Comparison of ENCODE assay signal across 14 cellular contexts in genomic region chr16:12900599-12901203, GRCh38. TPM values are rescaled to one million over a fixed set of nuclear protein-coding genes. Genes with fewer than 3 reads are reported as not detected.
DNase-seq lines count a peak whose midpoint lies in the region; ATAC-seq and TF ChIP-seq lines count a peak whose summit lies in the region.
"Had no signal": no experiment of that assay in that cellular context is flagged by ENCODE, and none has a peak within 500 bp of the region (broad histone marks: within the 10 kb centered on the region; RNA-seq: fewer than 3 reads in every experiment).

No MANE protein-coding gene starts in this region.

- H3K9me3 ChIP-seq in cardiac muscle cell (ENCODE audit: low read depth) = no peaks in the 10 kb centered on the region
- H3K9me3 ChIP-seq in heart right ventricle = no peaks in the 10 kb centered on the region
- no peaks in the 10 kb centered on the region for H3K9me3 ChIP-seq in thoracic aorta
- no peaks in the 10 kb centered on the region for H3K9me3 ChIP-seq in osteoblast (ENCODE audit: low read depth, low read length)

- H3K9ac ChIP-seq in mesendoderm (ENCODE audit: low read length) = peak overlapping the region; percentile 86

- H3K79me1 ChIP-seq in mesendoderm (ENCODE audit: low read length) = peaks cover 4% of the 10 kb centered on the region

- no peak for ATAC-seq in heart right ventricle
- ATAC-seq in thoracic aorta (ENCODE audit: insufficient number of reproducible peaks, low FRiP score, low read depth) = no peak
- ATAC-seq: left ventricle myocardium superior; stimulated activated effector memory CD8-positive, alpha-beta T cell treated with anti-CD3 and anti-CD28 coated beads, Interleukin-12 subunit alpha, Interleukin-12 subunit beta, amount 100 ng/mL, for 72 hours had no signal

- H2AK5ac ChIP-seq in mesendoderm (ENCODE audit: low read length) = no peak overlapping the region

- no peaks in the 10 kb centered on the region for H3K4me1 Mint-ChIP-seq in activated T-helper 2 cell treated with anti-CD3 and anti-CD28 coated beads, Interferon-gamma antibody, Interleukin-2, Interleukin-4, amounts not matched to agents 10 μg/mL and 5 μg/mL and 100 μg/mL, durations not matched to agents 14 hours and 24 hours and 36 hours (ENCODE audit: low read depth)
- H3K4me1 Mint-ChIP-seq: stimulated activated effector memory CD8-positive, alpha-beta T cell treated with anti-CD3 and anti-CD28 coated beads, Interleukin-12 subunit alpha, Interleukin-12 subunit beta, amount 100 ng/mL, for 72 hours had no signal

- no peak overlapping the region for H3K27ac Mint-ChIP-seq in activated T-helper 2 cell treated with anti-CD3 and anti-CD28 coated beads, Interferon-gamma antibody, Interleukin-2, Interleukin-4, amounts not matched to agents 10 μg/mL and 5 μg/mL and 100 μg/mL, durations not matched to agents 14 hours and 24 hours and 36 hours
- H3K27ac Mint-ChIP-seq: stimulated activated effector memory CD8-positive, alpha-beta T cell treated with anti-CD3 and anti-CD28 coated beads, Interleukin-12 subunit alpha, Interleukin-12 subunit beta, amount 100 ng/mL, for 72 hours had no signal

- no peaks in the 10 kb centered on the region for H3K36me3 Mint-ChIP-seq in activated T-helper 2 cell treated with anti-CD3 and anti-CD28 coated beads, Interferon-gamma antibody, Interleukin-2, Interleukin-4, amounts not matched to agents 10 μg/mL and 5 μg/mL and 100 μg/mL, durations not matched to agents 14 hours and 24 hours and 36 hours (ENCODE audit: low read depth)
- H3K36me3 Mint-ChIP-seq: stimulated activated effector memory CD8-positive, alpha-beta T cell treated with anti-CD3 and anti-CD28 coated beads, Interleukin-12 subunit alpha, Interleukin-12 subunit beta, amount 100 ng/mL, for 72 hours had no signal

- no peak overlapping the region for H4K8ac ChIP-seq in mesendoderm (ENCODE audit: low read depth, low read length)

- H3K4me3 ChIP-seq in cardiac muscle cell (peak overlapping the region; percentile 29), heart right ventricle (peak overlapping the region in 2 of 10 donors; percentile 17 to 22), mesendoderm (ENCODE audit: low read length) (peak overlapping the region; percentile 63), thoracic aorta (peak overlapping the region; percentile 19), osteoblast (ENCODE audit: insufficient read depth, low read length) (no peak overlapping the region)

- H3K56ac ChIP-seq in mesendoderm (ENCODE audit: low read length) = peak overlapping the region; percentile 93

- no peaks in the 10 kb centered on the region for H3K36me3 ChIP-seq in cardiac muscle cell
- no peaks in the 10 kb centered on the region for H3K36me3 ChIP-seq in heart right ventricle
- no peaks in the 10 kb centered on the region for H3K36me3 ChIP-seq in mesendoderm (ENCODE audit: control insufficient read depth, insufficient read depth, low read length)
- no peaks in the 10 kb centered on the region for H3K36me3 ChIP-seq in thoracic aorta
- H3K36me3 ChIP-seq in osteoblast (ENCODE audit: insufficient read depth, low read length) = no peaks in the 10 kb centered on the region

- H2BK120ac ChIP-seq in mesendoderm (ENCODE audit: low read depth, low read length) = peak overlapping the region; percentile 18

- H3K27me3 Mint-ChIP-seq in activated T-helper 2 cell treated with anti-CD3 and anti-CD28 coated beads, Interferon-gamma antibody, Interleukin-2, Interleukin-4, amounts not matched to agents 10 μg/mL and 5 μg/mL and 100 μg/mL, durations not matched to agents 14 hours and 24 hours and 36 hours (ENCODE audit: low read depth) = peaks cover 58% of the 10 kb centered on the region

- H4K20me1 ChIP-seq in osteoblast (ENCODE audit: insufficient read depth, low read length) = no peaks in the 10 kb centered on the region

- H2AFZ ChIP-seq in osteoblast (ENCODE audit: low read length) = no peak overlapping the region

- H3K27me3 ChIP-seq in cardiac muscle cell = peaks cover 80% of the 10 kb centered on the region
- peaks cover 5 to 96% (median 90%) of the 10 kb centered on the region in 7 donors for H3K27me3 ChIP-seq in heart right ventricle
- no peaks in the 10 kb centered on the region for H3K27me3 ChIP-seq in mesendoderm (ENCODE audit: insufficient read depth, low read length, poor library complexity)
- H3K27me3 ChIP-seq in thoracic aorta (replicated peaks; ENCODE audit: insufficient read depth) = peaks cover 3% of the 10 kb centered on the region
- H3K27me3 ChIP-seq in osteoblast (ENCODE audit: insufficient read depth, low read length) = peaks cover 48% of the 10 kb centered on the region

- H3K23ac ChIP-seq in mesendoderm (ENCODE audit: low read length) = peak overlapping the region; percentile 11

- H3K4me1 ChIP-seq in cardiac muscle cell (ENCODE audit: low read depth) = peaks cover 6% of the 10 kb centered on the region
- H3K4me1 ChIP-seq in heart right ventricle = peaks cover 0 to 31% (median 5%) of the 10 kb centered on the region in 9 donors
- H3K4me1 ChIP-seq in mesendoderm (ENCODE audit: control insufficient read depth, low read depth, low read length) = peaks cover 2% of the 10 kb centered on the region
- H3K4me1 ChIP-seq in thoracic aorta (ENCODE audit: control insufficient read depth in 1 of 2, low read depth in 2 of 2) = peaks cover 3 to 23% of the 10 kb centered on the region in 2 donors
- no peaks in the 10 kb centered on the region for H3K4me1 ChIP-seq in osteoblast (ENCODE audit: insufficient read depth, low read length)

- 1 to 2% methylated on average over 37 of the region's 37 CpGs for WGBS in heart right ventricle, 2 donors
- WGBS in mesendoderm (ENCODE audit: extremely low coverage, insufficient coverage, low lambda C conversion rate) = no CpG with 5 or more reads among the region's 37 CpGs

- H3K27ac ChIP-seq in cardiac muscle cell (no peak overlapping the region), heart right ventricle (no peak overlapping the region), mesendoderm (ENCODE audit: low read depth, low read length) (no peak overlapping the region), thoracic aorta (no peak overlapping the region), osteoblast (ENCODE audit: low read depth, low read length) (no peak overlapping the region)

- TF ChIP-seq CTCF in cardiac muscle cell (IDR thresholded peaks at IDR 0.05; ENCODE audit: low read depth, low read length) (no peak), heart right ventricle (IDR thresholded peaks at IDR 0.05) (no peak), thoracic aorta (IDR thresholded peaks at IDR 0.05) (no peak), osteoblast (IDR thresholded peaks at IDR 0.05; ENCODE audit: extremely low read depth, low read depth, low read length) (no peak)

- H3K18ac ChIP-seq in mesendoderm (ENCODE audit: low read length) = peak overlapping the region; percentile 63

- H3K4ac ChIP-seq in mesendoderm (ENCODE audit: low read depth, low read length) = no peak overlapping the region

- H2BK5ac ChIP-seq in mesendoderm (ENCODE audit: low read length) = peak overlapping the region; percentile 7

- DNase-seq in cardiac muscle cell (ENCODE audit: low read depth in 1 of 2, low spot score in 1 of 2) (no peak), heart right ventricle (no peak), ecto neural progenitor cell (ENCODE audit: low spot score) (peak; percentile 63), mesendoderm (peak; percentile 23), thoracic aorta (ENCODE audit: low spot score) (no peak), Ammon's horn (ENCODE audit: low spot score) (no peak), osteoblast (ENCODE audit: insufficient read length, low spot score, missing footprints) (no peak)
- DNase-seq in activated T-helper 2 cell treated with anti-CD3 and anti-CD28 coated beads, Interferon-gamma antibody, Interleukin-2, Interleukin-4, amounts not matched to agents 10 μg/mL and 5 μg/mL and 100 μg/mL, durations not matched to agents 14 hours and 24 hours and 36 hours (ENCODE audit: low spot score) = no peak
- DNase-seq: activated CD8-positive, alpha-beta memory T cell treated with anti-CD3 and anti-CD28 coated beads, Interleukin-2, amount 50 U/mL, for 4 hours; left ventricle myocardium superior; MV-4-11; Right ventricle myocardium superior; stimulated activated CD4-positive, alpha-beta T cell treated with anti-CD3 and anti-CD28 coated beads, Interleukin-1b, Interleukin-23, amount 100 ng/mL, for 48 hours had no signal

- no peaks in the 10 kb centered on the region for H3K9me3 Mint-ChIP-seq in activated T-helper 2 cell treated with anti-CD3 and anti-CD28 coated beads, Interferon-gamma antibody, Interleukin-2, Interleukin-4, amounts not matched to agents 10 μg/mL and 5 μg/mL and 100 μg/mL, durations not matched to agents 14 hours and 24 hours and 36 hours
- H3K9me3 Mint-ChIP-seq: stimulated activated effector memory CD8-positive, alpha-beta T cell treated with anti-CD3 and anti-CD28 coated beads, Interleukin-12 subunit alpha, Interleukin-12 subunit beta, amount 100 ng/mL, for 72 hours had no signal

- no peak overlapping the region for H2BK15ac ChIP-seq in mesendoderm (replicated peaks; ENCODE audit: low read depth)

- H3K79me2 ChIP-seq in mesendoderm (ENCODE audit: control insufficient read depth, insufficient read depth, low read length) = peaks cover 37% of the 10 kb centered on the region
- no peaks in the 10 kb centered on the region for H3K79me2 ChIP-seq in osteoblast (ENCODE audit: insufficient read depth, low read length)

- H3K4me2 ChIP-seq in mesendoderm (ENCODE audit: low read length) (peak overlapping the region; percentile 100), osteoblast (ENCODE audit: insufficient read depth, low read length) (no peak overlapping the region)

- no peak overlapping the region for H3K4me3 Mint-ChIP-seq in activated T-helper 2 cell treated with anti-CD3 and anti-CD28 coated beads, Interferon-gamma antibody, Interleukin-2, Interleukin-4, amounts not matched to agents 10 μg/mL and 5 μg/mL and 100 μg/mL, durations not matched to agents 14 hours and 24 hours and 36 hours (ENCODE audit: low read depth)
- H3K4me3 Mint-ChIP-seq: stimulated activated effector memory CD8-positive, alpha-beta T cell treated with anti-CD3 and anti-CD28 coated beads, Interleukin-12 subunit alpha, Interleukin-12 subunit beta, amount 100 ng/mL, for 72 hours had no signal

- intact Hi-C loops in heart right ventricle (cut with DNase I) = no loop called here
- intact Hi-C loops in activated T-helper 2 cell treated with anti-CD3 and anti-CD28 coated beads, Interferon-gamma antibody, Interleukin-2, Interleukin-4, amounts not matched to agents 10 μg/mL and 5 μg/mL and 100 μg/mL, durations not matched to agents 14 hours and 24 hours and 36 hours (cut with micrococcal nuclease) = no loop called here

- no peak overlapping the region for H4K5ac ChIP-seq in mesendoderm (ENCODE audit: low read length)

RNA-seq across cellular contexts. Expression of gene SHISA9, which starts 0.7 kb away (rescaled TPM):
- 0.03 TPM in 1 of 2 replicates, not detected in the other for total RNA-seq in cardiac muscle cell
- not detected in 2 replicates for polyA plus RNA-seq in cardiac muscle cell
- total RNA-seq in heart right ventricle = under 1 TPM in 7 of 10 donors, not detected in 3; 0.04 to 0.96 (median 0.14) TPM
- under 1 TPM; 0.07 TPM for polyA plus RNA-seq in heart right ventricle
- polyA plus RNA-seq in mesendoderm (2013, experiment 1 of 2) = 28.3 TPM
- polyA plus RNA-seq in mesendoderm (2013, experiment 2 of 2) = 29.7 TPM
- 1 to 10 TPM in 1 of 2 donors, under 1 TPM in 1; 0.21 to 3.4 TPM for total RNA-seq in thoracic aorta
- total RNA-seq in activated T-helper 2 cell treated with anti-CD3 and anti-CD28 coated beads, Interferon-gamma antibody, Interleukin-2, Interleukin-4, amounts not matched to agents 10 μg/mL and 5 μg/mL and 100 μg/mL, durations not matched to agents 14 hours and 24 hours and 36 hours = not detected in 2 replicates
- under 0.01 TPM in 2 replicates for total RNA-seq in osteoblast

Comparison
In these comparisons a context has a peak if more than half of its experiments do, and no peak if none do; other contexts are left out.
1. DNase-seq: peak in ecto neural progenitor cell (single experiment) and mesendoderm (single experiment); none in cardiac muscle cell (0 of 2), heart right ventricle (0 of 2), thoracic aorta (single experiment), Ammon's horn (single experiment), activated T-helper 2 cell treated with anti-CD3 and anti-CD28 coated beads, Interferon-gamma antibody, Interleukin-2, Interleukin-4, amounts not matched to agents 10 μg/mL and 5 μg/mL and 100 μg/mL, durations not matched to agents 14 hours and 24 hours and 36 hours (single experiment) and osteoblast (single experiment).